Comparison of ENCODE assay signal across 18 cellular contexts in genomic region chr17:39325528-39326240, GRCh38.
DNase-seq lines count a peak whose midpoint lies in the region; ATAC-seq, FAIRE-seq and TF ChIP-seq lines count a peak whose summit lies in the region.
"Had no signal": no experiment of that assay in that cellular context is flagged by ENCODE, and none has a peak within 500 bp of the region (broad histone marks: within the 10 kb centered on the region; RNA-seq: fewer than 3 reads in every experiment).

No MANE protein-coding gene starts in this region.

- H3K36me3 Mint-ChIP-seq in WTC11 = no peaks in the 10 kb centered on the region
- H3K36me3 Mint-ChIP-seq: CD4-positive, alpha-beta memory T cell had no signal

- no peak for TF ChIP-seq RAD21 in HepG2 (CRISPR knock-in tag; IDR thresholded peaks at IDR 0.05)

- H3K4me3 ChIP-seq in heart right ventricle = no peak overlapping the region
- no peak overlapping the region for H3K4me3 ChIP-seq in HepG2 (replicated peaks in 1 of 3; ENCODE audit: insufficient read depth in 1 of 3, low read depth in 2 of 3, low read length in 3 of 3)
- H3K4me3 ChIP-seq: pancreas, spleen had no signal

- H3K4me1 ChIP-seq in heart right ventricle (peaks cover 0 to 21% (median 5%) of the 10 kb centered on the region in 9 donors), HepG2 (ENCODE audit: insufficient read depth, low read length) (peaks cover 8% of the 10 kb centered on the region)

- CTCF ChIA-PET in HepG2 (lab: Yijun Ruan, JAX; ENCODE audit: low intra/inter-chr PET ratio, low total read pairs) = no interaction called here
- CTCF ChIA-PET in WTC11 (lab: Charles Lee) = no interaction called here

- intact Hi-C loops in left ventricle myocardium superior (cut with micrococcal nuclease) = no loop called here
- intact Hi-C loops in heart right ventricle (cut with DNase I) = no loop called here
- intact Hi-C loops in HepG2 (cut with micrococcal nuclease; ENCODE audit: unreplicated experiment) = no loop called here

- H3K36me3 ChIP-seq in heart right ventricle (peaks cover 0 to 4% (median 0%) of the 10 kb centered on the region in 9 donors), HepG2 (replicated peaks in 1 of 2; ENCODE audit: control insufficient read depth in 1 of 2, insufficient read depth in 2 of 2, low read length in 2 of 2) (0 out of 5 replicates have a peak, but pooled peaks cover 0 to 7% of the 10 kb centered on the region in 2 experiments)
- H3K36me3 ChIP-seq: pancreas, spleen had no signal

- H3K4me3 Mint-ChIP-seq in WTC11 = no peak overlapping the region
- H3K4me3 Mint-ChIP-seq: CD4-positive, alpha-beta memory T cell; central memory CD8-positive, alpha-beta T cell had no signal

- H3K27ac ChIP-seq in heart right ventricle = no peak overlapping the region
- no peak overlapping the region for H3K27ac ChIP-seq in HepG2 (ENCODE audit: extremely low read length, insufficient read depth, low read length)
- H3K27ac ChIP-seq: KMS-11, pancreas had no signal

- POLR2A ChIA-PET in HepG2 (lab: Yijun Ruan, JAX) (no interaction called here), WTC11 (lab: Charles Lee) (no interaction called here)

- ATAC-seq in left ventricle myocardium superior (peak; percentile 14), heart right ventricle (no peak), HepG2 (peak; percentile 33; the same call in 1 of the 3 replicates), GM21576 (IDR thresholded peaks at IDR 0.05; ENCODE audit: unreplicated experiment) (no peak), WTC11 (no peak)
- ATAC-seq: left cardiac atrium had no signal

- no peak overlapping the region for H3K4me2 ChIP-seq in HepG2 (ENCODE audit: low read depth, low read length)
- H3K4me2 ChIP-seq: KMS-11 had no signal

- in situ Hi-C loops in HepG2 (cut with HindIII; ENCODE audit: extremely low pct_ligation_motif_present, low pct_unique_long_range_greater_than_20kb) = no loop called here

- no peak overlapping the region for H3K27ac Mint-ChIP-seq in WTC11

- no peaks in the 10 kb centered on the region for H3K4me1 Mint-ChIP-seq in WTC11

- H3K9ac ChIP-seq in HepG2 (ENCODE audit: insufficient read depth, low read depth, low read length) = no peak overlapping the region
- H3K9ac ChIP-seq: KMS-11 had no signal

- no peaks in the 10 kb centered on the region for H3K27me3 Mint-ChIP-seq in WTC11 (ENCODE audit: low read depth)
- H3K27me3 Mint-ChIP-seq: CD4-positive, alpha-beta memory T cell; central memory CD8-positive, alpha-beta T cell had no signal

- TF ChIP-seq EP300 in HepG2 (IDR thresholded peaks at IDR 0.05; ENCODE audit: low read depth in 2 of 2, low read length in 2 of 2) = no peak
- TF ChIP-seq EP300 in HepG2 (CRISPR knock-in tag; IDR thresholded peaks at IDR 0.05; ENCODE audit: borderline replicate concordance) = no peak

- H4K20me1 ChIP-seq in HepG2 (ENCODE audit: insufficient read depth, low read length) = no peaks in the 10 kb centered on the region

- FAIRE-seq in HepG2 (lab: Jason Lieb, UNC) = no peak
- FAIRE-seq: A204.1, pancreas had no signal

- TF ChIP-seq POLR2A in HepG2 (IDR thresholded peaks at IDR 0.05; ENCODE audit: insufficient read depth in 1 of 2, low read depth in 2 of 2, low read length in 2 of 2) = no peak

- no peaks in the 10 kb centered on the region for H3K9me3 Mint-ChIP-seq in WTC11
- H3K9me3 Mint-ChIP-seq: CD4-positive, alpha-beta memory T cell; central memory CD8-positive, alpha-beta T cell had no signal

- H2AFZ ChIP-seq in HepG2 (ENCODE audit: low read length) = no peak overlapping the region

- no TSS peak for BruUV-seq in HepG2 (replicated peaks; lab: Mats Ljungman, UMichigan)

- 76 to 79% methylated on average over 4 of the region's 4 CpGs for WGBS in heart right ventricle, 2 donors
- 89% methylated on average over 4 of the region's 4 CpGs for WGBS in HepG2 (ENCODE audit: low lambda C conversion rate)

- H3K9me3 ChIP-seq in heart right ventricle (no peaks in the 10 kb centered on the region), HepG2 (ENCODE audit: low read length) (no peaks in the 10 kb centered on the region)
- H3K9me3 ChIP-seq: pancreas, spleen had no signal

- DNase-seq in left ventricle myocardium superior (no peak), heart right ventricle (no peak), SKM-1 (lab: John Stamatoyannopoulos, UW; ENCODE audit: unreplicated experiment) (peak; percentile 18), HepG2 (ENCODE audit: low spot score) (no peak), NCI-H1048 (lab: John Stamatoyannopoulos, UW) (no peak), SHP77 treated with DMSO at 0.1 percent for 48 hours (lab: John Stamatoyannopoulos, UW) (no peak), WTC11 (ENCODE audit: low spot score) (no peak)
- DNase-seq: CD4-positive, alpha-beta memory T cell; left cardiac atrium; NCI-H1694; NCI-H524; pancreas; spleen; stimulated activated naive CD4-positive, alpha-beta T cell treated with Interleukin-2 at 50 U/mL for 16 hours had no signal

- no peaks in the 10 kb centered on the region for H3K27me3 ChIP-seq in heart right ventricle
- H3K27me3 ChIP-seq in HepG2 (ENCODE audit: control insufficient read depth in 1 of 2, insufficient read depth in 2 of 2, low read length in 2 of 2) = no peaks in the 10 kb centered on the region
- H3K27me3 ChIP-seq: pancreas, spleen had no signal

- H3K79me2 ChIP-seq in HepG2 (ENCODE audit: insufficient read depth, low read length) = no peaks in the 10 kb centered on the region

- TF ChIP-seq CTCF in heart right ventricle (IDR thresholded peaks at IDR 0.05) (no peak), HepG2 (CRISPR knock-in tag; IDR thresholded peaks at IDR 0.05) (no peak), WTC11 (IDR thresholded peaks at IDR 0.05) (no peak)

TF ChIP-seq in HepG2, 621 proteins besides CTCF, POLR2A, EP300 and RAD21:
- no peak for TF ChIP-seq TRIM24 (CRISPR knock-in tag; IDR thresholded peaks at IDR 0.05)
- TF ChIP-seq TOE1 (CRISPR knock-in tag; IDR thresholded peaks at IDR 0.05) = no peak
- no peak for TF ChIP-seq PHF21A (CRISPR knock-in tag; IDR thresholded peaks at IDR 0.05)
- TF ChIP-seq ZNF143 (CRISPR knock-in tag; IDR thresholded peaks at IDR 0.05) = no peak
- TF ChIP-seq ATF4 (CRISPR knock-in tag; IDR thresholded peaks at IDR 0.05) = no peak

TF ChIP-seq in WTC11, 78 proteins besides CTCF, POLR2A, EP300 and RAD21:
- TF ChIP-seq CBFB (CRISPR knock-in tag; IDR thresholded peaks at IDR 0.05; ENCODE audit: low read depth) (no peak), TEAD1 (CRISPR knock-in tag; IDR thresholded peaks at IDR 0.05) (no peak), ZNF423 (CRISPR knock-in tag; IDR thresholded peaks at IDR 0.05) (no peak), HMGA2 (CRISPR knock-in tag; IDR thresholded peaks at IDR 0.05) (no peak), NR2C2 (CRISPR knock-in tag; IDR thresholded peaks at IDR 0.05) (no peak), MXD4 (CRISPR knock-in tag; IDR thresholded peaks at IDR 0.05; ENCODE audit: borderline replicate concordance) (no peak), SMAD4 (CRISPR knock-in tag; IDR thresholded peaks at IDR 0.05) (no peak), ATF2 (CRISPR knock-in tag; IDR thresholded peaks at IDR 0.05; ENCODE audit: borderline replicate concordance, low read depth) (no peak), NR3C1 (CRISPR knock-in tag; conservative IDR thresholded peaks at IDR 0.05; ENCODE audit: low read depth) (no peak), GTF2I (CRISPR knock-in tag; conservative IDR thresholded peaks at IDR 0.05) (no peak), SOX15 (CRISPR knock-in tag; IDR thresholded peaks at IDR 0.05) (no peak), ZNF281 (CRISPR knock-in tag; IDR thresholded peaks at IDR 0.05) (no peak), RELA (CRISPR knock-in tag; IDR thresholded peaks at IDR 0.05; ENCODE audit: borderline replicate concordance) (no peak), CDX4 (CRISPR knock-in tag; IDR thresholded peaks at IDR 0.05; ENCODE audit: borderline replicate concordance) (no peak)

Comparison
In these comparisons a context has a peak if more than half of its experiments do, and no peak if none do; other contexts are left out.
1. ATAC-seq: peak in left ventricle myocardium superior (single experiment) and HepG2 (single experiment); none in heart right ventricle (0 of 8), GM21576 (single experiment) and WTC11 (single experiment).